11 cellular contexts compared by ENCODE assay signal in genomic region chr2:172748543-172748942, GRCh38. TPM values are rescaled to one million over a fixed set of nuclear protein-coding genes. Genes with fewer than 3 reads are reported as not detected.
DNase-seq lines count a peak whose midpoint lies in the region; ATAC-seq, FAIRE-seq and TF ChIP-seq lines count a peak whose summit lies in the region.
"Not testable (repeated sequence)": the region's sequence is repeated elsewhere in the genome, so short reads cannot be mapped to it uniquely, and the experiment has no call there.
"Had no signal": no experiment of that assay in that cellular context is flagged by ENCODE, and none has a peak within 500 bp of the region (broad histone marks: within the 10 kb centered on the region; RNA-seq: fewer than 3 reads in every experiment).

No MANE protein-coding gene starts in this region.

- H3K9ac ChIP-seq in HepG2 (ENCODE audit: insufficient read depth, low read depth, low read length); liver (ENCODE audit: low read depth in 1 of 2, low read length in 2 of 2): not testable (repeated sequence)

- TF ChIP-seq RAD21 in HepG2 (CRISPR knock-in tag; IDR thresholded peaks at IDR 0.05) = not testable (repeated sequence)
- peak in 1 of 2 donors; percentile 31 for TF ChIP-seq RAD21 in liver (IDR thresholded peaks at IDR 0.05)

- POLR2A ChIA-PET in HepG2 (lab: Yijun Ruan, JAX) = interaction anchor here (0.6 kb wide), 1 partner anchor 1124 kb away, joined by 3 read pairs; no protein-coding TSS in a partner anchor

- ATAC-seq in left lobe of liver (peak; percentile 58), right lobe of liver (peak in 3 of 4 donors; percentile 30 to 50 (median 39))
- ATAC-seq in HepG2 = not testable (repeated sequence)

- peak overlapping the region; percentile 18 for H3K27ac ChIP-seq in hepatocyte
- not testable (repeated sequence) for H3K27ac ChIP-seq in HepG2 (ENCODE audit: extremely low read length, insufficient read depth, low read length); small intestine (ENCODE audit: low read depth in 1 of 2, low read length in 1 of 2)
- peak overlapping the region; percentile 15 to 34 for H3K27ac ChIP-seq in liver (ENCODE audit: low read depth in 1 of 2, low read length in 2 of 2)
- peak overlapping the region in 1 of 3 donors; percentile 36 for H3K27ac ChIP-seq in right lobe of liver

- not testable (repeated sequence) for DNase-seq in hepatocyte (ENCODE audit: low spot score); left lobe of liver (ENCODE audit: low spot score); HepG2 (ENCODE audit: low spot score); right lobe of liver
- peak; percentile 42 for DNase-seq in small intestine

- not testable (repeated sequence) for H2AFZ ChIP-seq in hepatocyte; HepG2 (ENCODE audit: low read length)

- not testable (repeated sequence) for H3K4me1 ChIP-seq in hepatocyte (ENCODE audit: insufficient read depth); liver (ENCODE audit: control insufficient read depth in 4 of 4, insufficient read depth in 4 of 4, low read length in 3 of 4); right lobe of liver; small intestine (ENCODE audit: control insufficient read depth in 2 of 2, insufficient read depth in 1 of 2, low read depth in 1 of 2, low read length in 1 of 2)
- peaks cover 11% of the 10 kb centered on the region; the same call in 1 of the 2 replicates for H3K4me1 ChIP-seq in HepG2 (ENCODE audit: insufficient read depth, low read length)

- TF ChIP-seq POLR2A in HepG2 (IDR thresholded peaks at IDR 0.05; ENCODE audit: insufficient read depth in 1 of 2, low read depth in 2 of 2, low read length in 2 of 2); right lobe of liver (IDR thresholded peaks at IDR 0.05): not testable (repeated sequence)

- CTCF ChIA-PET in HepG2 (lab: Yijun Ruan, JAX; ENCODE audit: low intra/inter-chr PET ratio, low total read pairs) = not testable (repeated sequence)

- H3K36me3 ChIP-seq in hepatocyte (replicated peaks; ENCODE audit: insufficient read depth, low read depth); HepG2 (replicated peaks in 1 of 2; ENCODE audit: control insufficient read depth in 1 of 2, insufficient read depth in 2 of 2, low read length in 2 of 2); liver (ENCODE audit: control insufficient read depth in 4 of 4, insufficient read depth in 3 of 4, low read depth in 1 of 4, low read length in 3 of 4); right lobe of liver; small intestine (ENCODE audit: control insufficient read depth in 2 of 2, insufficient read depth in 2 of 2, low read length in 2 of 2): not testable (repeated sequence)

- TF ChIP-seq CTCF in hepatocyte (IDR thresholded peaks at IDR 0.05; ENCODE audit: poor library complexity); HepG2 (CRISPR knock-in tag; IDR thresholded peaks at IDR 0.05); liver (IDR thresholded peaks at IDR 0.05; ENCODE audit: low read depth, low read length, missing input control); right lobe of liver (IDR thresholded peaks at IDR 0.05): not testable (repeated sequence)

- BruUV-seq in HepG2 (replicated peaks; lab: Mats Ljungman, UMichigan) = not testable (repeated sequence)

- H3K4me2 ChIP-seq in hepatocyte; HepG2 (ENCODE audit: low read depth, low read length): not testable (repeated sequence)

- in situ Hi-C loops in HepG2 (cut with HindIII; ENCODE audit: extremely low pct_ligation_motif_present, low pct_unique_long_range_greater_than_20kb) = not testable (repeated sequence)

- H3K27me3 ChIP-seq in hepatocyte; HepG2 (ENCODE audit: control insufficient read depth in 1 of 2, insufficient read depth in 2 of 2, low read length in 2 of 2); liver (ENCODE audit: control insufficient read depth in 4 of 4, insufficient read depth in 4 of 4, low read length in 3 of 4); right lobe of liver; small intestine (ENCODE audit: control insufficient read depth in 2 of 2, insufficient read depth in 2 of 2, low read length in 2 of 2): not testable (repeated sequence)

- not testable (repeated sequence) for H4K20me1 ChIP-seq in hepatocyte (ENCODE audit: insufficient read depth, poor library complexity, severe bottlenecking); HepG2 (ENCODE audit: insufficient read depth, low read length)

- WGBS in hepatocyte (ENCODE audit: low lambda C conversion rate, missing lambda C conversion rate) = 89% methylated on average over 2 of the region's 2 CpGs
- 0% methylated on average over 2 of the region's 2 CpGs for WGBS in HepG2 (ENCODE audit: low lambda C conversion rate)
- 62% methylated on average over 2 of the region's 2 CpGs for WGBS in liver
- WGBS in right lobe of liver (ENCODE audit: insufficient coverage, low coverage, low lambda C conversion rate, missing lambda C conversion rate) = 72% methylated on average over 2 of the region's 2 CpGs
- WGBS in small intestine, 3 donors = 20 to 73% (median 42%) methylated on average over 2 of the region's 2 CpGs

- H3K9me3 ChIP-seq in hepatocyte (ENCODE audit: low read depth); HepG2 (ENCODE audit: low read length); liver (ENCODE audit: control insufficient read depth in 4 of 4, low read length in 3 of 4); right lobe of liver; small intestine (ENCODE audit: control insufficient read depth, low read depth): not testable (repeated sequence)

- intact Hi-C loops in HepG2 (cut with micrococcal nuclease; ENCODE audit: unreplicated experiment); right lobe of liver (cut with DNase I): not testable (repeated sequence)

- not testable (repeated sequence) for H3K9me2 ChIP-seq in hepatocyte (replicated peaks; ENCODE audit: insufficient read depth)

- FAIRE-seq in HepG2 (lab: Jason Lieb, UNC); small intestine (lab: Jason Lieb, UNC): not testable (repeated sequence)

- TF ChIP-seq EP300 in HepG2 (IDR thresholded peaks at IDR 0.05; ENCODE audit: low read depth in 2 of 2, low read length in 2 of 2); HepG2 (CRISPR knock-in tag; IDR thresholded peaks at IDR 0.05; ENCODE audit: borderline replicate concordance): not testable (repeated sequence)

- H3K79me2 ChIP-seq in hepatocyte; HepG2 (ENCODE audit: insufficient read depth, low read length): not testable (repeated sequence)

- not testable (repeated sequence) for H3K4me3 ChIP-seq in hepatocyte; HepG2 (replicated peaks in 1 of 3; ENCODE audit: insufficient read depth in 1 of 3, low read depth in 2 of 3, low read length in 3 of 3); liver (ENCODE audit: low read depth in 1 of 3, low read length in 3 of 3); right lobe of liver; small intestine (ENCODE audit: low read depth in 1 of 2, low read length in 2 of 2)

TF ChIP-seq in HepG2, 621 proteins besides CTCF, POLR2A, EP300 and RAD21 (continues in another document):
- TF ChIP-seq ZMYM4 (CRISPR knock-in tag; IDR thresholded peaks at IDR 0.05) (0 out of 2 replicates have a peak, but pooled peaks have one; percentile 44), HNF4A (CRISPR knock-in tag; IDR thresholded peaks at IDR 0.05) (peak; percentile 57; the same call in 1 of the 2 replicates)

TF ChIP-seq in liver, 16 proteins besides CTCF, POLR2A, EP300 and RAD21 (continues in another document):
- TF ChIP-seq JUND (IDR thresholded peaks at IDR 0.05) (peak in 1 of 2 donors; percentile 41), MAX (IDR thresholded peaks at IDR 0.05) (peak; percentile 48)

RNA-seq across cellular contexts. Expression of gene RAPGEF4, which starts 12.9 kb away (rescaled TPM):
- 1.9 and 2.0 TPM in 2 replicates for total RNA-seq in hepatocyte
- 1.00 and 2.0 TPM in 2 replicates for polyA plus RNA-seq in hepatocyte
- total RNA-seq in left lobe of liver = 12.8 TPM
- total RNA-seq in HepG2 (2016; rRNA removed; fragmentation: Illumina TruSeq; extraction: Trizol) = 0.91 TPM in 2 replicates
- 0.09 TPM in 1 of 2 replicates, not detected in the other for total RNA-seq in HepG2 (2016; cell fraction: cytosol; rRNA removed; fragmentation: Illumina TruSeq; extraction: Trizol; ENCODE audit: low read depth)
- 0.54 and 0.63 TPM in 2 replicates for total RNA-seq in HepG2 (2016; cell fraction: insoluble cytoplasmic fraction; rRNA removed; fragmentation: Illumina TruSeq; extraction: Trizol)
- 0.24 and 0.53 TPM in 2 replicates for total RNA-seq in HepG2 (2016; cell fraction: membrane; rRNA removed; fragmentation: Illumina TruSeq; extraction: Trizol)
- total RNA-seq in HepG2 (2016; cell fraction: nucleus; rRNA removed; fragmentation: Illumina TruSeq; extraction: Trizol) = 0.53 and 0.56 TPM in 2 replicates
- polyA plus RNA-seq in HepG2 (2011; rRNA removed) = 0.78 and 0.93 TPM in 2 replicates
- polyA plus RNA-seq in HepG2 (2011; cell fraction: cytosol; rRNA removed) = 0.19 and 0.24 TPM in 2 replicates
- polyA plus RNA-seq in HepG2 (2011; cell fraction: nucleus; rRNA removed) = 2.5 and 2.8 TPM in 2 replicates
- polyA plus RNA-seq in HepG2 (2012) = 0.65 and 1.2 TPM in 2 replicates
- 0.03 and 0.10 TPM in 2 replicates for polyA plus RNA-seq in HepG2 (2016; cell fraction: cytosol; fragmentation: Illumina TruSeq; extraction: Trizol; ENCODE audit: low read depth)
- 0.47 and 0.78 TPM in 2 replicates for polyA plus RNA-seq in HepG2 (2016; cell fraction: insoluble cytoplasmic fraction; fragmentation: Illumina TruSeq; extraction: Trizol; ENCODE audit: low read depth)
- 0.13 and 0.31 TPM in 2 replicates for polyA plus RNA-seq in HepG2 (2016; cell fraction: membrane; fragmentation: Illumina TruSeq; extraction: Trizol; ENCODE audit: low read depth)
- 0.53 and 0.68 TPM in 2 replicates for polyA plus RNA-seq in HepG2 (2016; cell fraction: nucleus; fragmentation: Illumina TruSeq; extraction: Trizol; ENCODE audit: insufficient read depth, low read depth)
- 3.3 and 5.8 TPM in 2 replicates for polyA minus RNA-seq in HepG2 (2011; rRNA and poly(A)+ RNA removed; ENCODE audit: low replicate concordance)
- 0.20 and 0.88 TPM in 2 replicates for polyA minus RNA-seq in HepG2 (2011; cell fraction: cytosol; rRNA and poly(A)+ RNA removed)
- polyA minus RNA-seq in HepG2 (2011; cell fraction: nucleus; rRNA and poly(A)+ RNA removed) = 10.7 and 12.4 TPM in 2 replicates
- 10 to 100 TPM in 1 of 2 donors, 1 to 10 TPM in 1; 1.5 to 18.2 TPM for total RNA-seq in liver
- 1 to 10 TPM; 7.5 to 9.1 TPM for polyA plus RNA-seq in liver
- total RNA-seq in right lobe of liver = 10 to 100 TPM in 4 of 6 experiments, 1 to 10 TPM in 2; 9.5 to 18.4 (median 14.7) TPM
- polyA plus RNA-seq in small intestine = 1 to 10 TPM in 1 of 3 donors, under 1 TPM in 2; 0.45 to 7.2 (median 0.54) TPM
- total RNA-seq: A172; CD4-positive, alpha-beta memory T cell; CD8-positive, alpha-beta memory T cell had no signal
- polyA plus RNA-seq: CD14-positive monocyte; CD4-positive, alpha-beta memory T cell; CD4-positive, CD25-positive, alpha-beta regulatory T cell; CD8-positive, alpha-beta memory T cell had no signal
